8 cellular contexts compared by ENCODE assay signal in the genomic region with DNA sequence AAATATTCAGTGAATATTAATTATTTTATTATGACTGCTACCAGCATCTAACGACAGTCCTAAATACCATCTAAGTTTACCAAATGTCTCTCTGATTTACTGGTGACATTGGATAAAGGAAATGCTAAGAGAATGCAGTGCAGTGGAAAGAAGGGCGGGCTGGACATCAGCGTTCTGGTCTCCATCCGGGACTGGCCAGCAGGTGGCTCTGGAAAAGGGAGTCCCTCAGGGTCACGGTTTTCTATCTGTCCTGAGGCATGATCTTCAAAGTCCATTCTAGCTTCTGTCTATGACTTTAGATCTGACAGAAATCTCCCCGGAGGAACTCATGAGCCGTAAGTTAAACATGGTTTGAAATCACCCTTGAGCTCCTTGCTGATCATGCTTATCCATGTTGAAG. TPM values are rescaled to one million over a fixed set of nuclear protein-coding genes. Genes with fewer than 3 reads are reported as not detected.
DNase-seq lines count a peak whose midpoint lies in the region; ATAC-seq and TF ChIP-seq lines count a peak whose summit lies in the region.

No MANE protein-coding gene starts in this region.

- no peak overlapping the region for H3K27ac Mint-ChIP-seq in osteocyte (ENCODE audit: unreplicated experiment)

- H3K36me3 Mint-ChIP-seq in osteocyte (ENCODE audit: unreplicated experiment), result no peaks in the 10 kb centered on the region

- POLR2A ChIA-PET in RWPE1 (lab: Yijun Ruan, JAX; ENCODE audit: low non-redundant PET), result no interaction called here

- H3K79me2 ChIP-seq in DND-41 (ENCODE audit: insufficient read depth, low read length), result no peaks in the 10 kb centered on the region

- no peak overlapping the region for H3K4me3 Mint-ChIP-seq in osteocyte (ENCODE audit: unreplicated experiment)

- no peak overlapping the region for H3K9ac ChIP-seq in DND-41 (ENCODE audit: low read depth, low read length)

- ATAC-seq in DND-41 (ENCODE audit: insufficient read depth, low read depth), result no peak
- ATAC-seq in GM19351 (IDR thresholded peaks at IDR 0.05; ENCODE audit: unreplicated experiment), result no peak

- H3K4me2 ChIP-seq in DND-41 (ENCODE audit: insufficient read depth, low read length), result no peak overlapping the region

- no peaks in the 10 kb centered on the region for H4K20me1 ChIP-seq in DND-41 (ENCODE audit: insufficient read depth, low read length)

- H3K27me3 Mint-ChIP-seq in osteocyte (ENCODE audit: unreplicated experiment), result no peaks in the 10 kb centered on the region

- H2AFZ ChIP-seq in DND-41 (ENCODE audit: low read depth, low read length), result no peak overlapping the region

- no peaks in the 10 kb centered on the region for H3K36me3 ChIP-seq in DND-41 (ENCODE audit: insufficient read depth, low read length)

- H3K4me1 Mint-ChIP-seq in osteocyte (ENCODE audit: unreplicated experiment), result peaks cover 19% of the 10 kb centered on the region

- H3K4me1 ChIP-seq in DND-41 (ENCODE audit: insufficient read depth, low read length), result peaks cover 5% of the 10 kb centered on the region

- no peak overlapping the region for H3K27ac ChIP-seq in DND-41 (ENCODE audit: low read length)
- no peak overlapping the region for H3K27ac ChIP-seq in RWPE1

- H3K27me3 ChIP-seq in DND-41 (ENCODE audit: insufficient read depth, low read length, poor library complexity), result no peaks in the 10 kb centered on the region

- DNase-seq in DND-41 (no peak), RWPE1 (ENCODE audit: low spot score) (peak; percentile 10), fibroblast of villous mesenchyme (ENCODE audit: low read depth) (peak; percentile 43), osteocyte (ENCODE audit: extremely low spot score, unreplicated experiment) (no peak), GM19240 (ENCODE audit: insufficient read length, low spot score) (no peak), glomerular visceral epithelial cell (ENCODE audit: extremely low spot score) (no peak)
- no peak for DNase-seq in stimulated activated naive CD4-positive, alpha-beta T cell (lab: John Stamatoyannopoulos, UW)

- H3K9me3 ChIP-seq in DND-41 (ENCODE audit: insufficient read depth, low read length, severe bottlenecking), result no peaks in the 10 kb centered on the region

- H3K9me3 Mint-ChIP-seq in osteocyte (ENCODE audit: unreplicated experiment), result no peaks in the 10 kb centered on the region

- peak; percentile 4 for TF ChIP-seq CTCF in DND-41 (IDR thresholded peaks at IDR 0.05; ENCODE audit: borderline replicate concordance, extremely low read depth, low read length, poor library complexity, severe bottlenecking)
- no peak; the same call in 1 of the 2 replicates for TF ChIP-seq CTCF in RWPE1 (conservative IDR thresholded peaks at IDR 0.05; ENCODE audit: low read depth)
- peak; percentile 73 for TF ChIP-seq CTCF in fibroblast of villous mesenchyme (IDR thresholded peaks at IDR 0.05; ENCODE audit: insufficient read depth, low read depth, low read length)
- peak; percentile 55 for TF ChIP-seq CTCF in osteocyte (IDR thresholded peaks at IDR 0.05)

- H3K4me3 ChIP-seq in DND-41 (ENCODE audit: low read depth in 1 of 2, low read length in 2 of 2), result no peak overlapping the region
- H3K4me3 ChIP-seq in fibroblast of villous mesenchyme (ENCODE audit: low read depth, low read length), result no peak overlapping the region

- CTCF ChIA-PET in RWPE1 (lab: Yijun Ruan, JAX), result interaction anchor here (0.7 to 1.3 kb wide), 3 partner anchors 13 to 659 kb away, joined by 3 read pairs; no protein-coding TSS in a partner anchor

RNA-seq across cellular contexts. Expression of gene TRIM2, which starts 3.3 kb away (rescaled TPM):
- 35.1 and 38.0 TPM in 2 replicates for total RNA-seq in fibroblast of villous mesenchyme
- 34.0 and 36.0 TPM in 2 replicates for total RNA-seq in osteocyte

Comparison
In these comparisons a context has a peak if more than half of its experiments do, and no peak if none do; other contexts are left out.
1. DNase-seq: peak in RWPE1 (single experiment) and fibroblast of villous mesenchyme (single experiment); none in DND-41 (single experiment), osteocyte (single experiment), GM19240 (single experiment), glomerular visceral epithelial cell (single experiment) and stimulated activated naive CD4-positive, alpha-beta T cell (0 of 6).